Comparison of ENCODE assay signal across 16 cellular contexts in genomic region chr17:78898947-78899346, GRCh38. TPM values are rescaled to one million over a fixed set of nuclear protein-coding genes. Genes with fewer than 3 reads are reported as not detected.
DNase-seq lines count a peak whose midpoint lies in the region; ATAC-seq, FAIRE-seq and TF ChIP-seq lines count a peak whose summit lies in the region.
"Had no signal": no experiment of that assay in that cellular context is flagged by ENCODE, and none has a peak within 500 bp of the region (broad histone marks: within the 10 kb centered on the region; RNA-seq: fewer than 3 reads in every experiment).

No MANE protein-coding gene starts in this region.

- peaks cover 9% of the 10 kb centered on the region for H3K79me1 ChIP-seq in H1 (ENCODE audit: low read depth, low read length)

- H2BK5ac ChIP-seq in H1 (ENCODE audit: low read depth, low read length): no peak overlapping the region

- H3K4me3 Mint-ChIP-seq in mesothelial cell of epicardium: no peak overlapping the region
- peak overlapping the region; percentile 73 for H3K4me3 Mint-ChIP-seq in type B pancreatic cell
- H3K4me3 Mint-ChIP-seq: activated CD8-positive, alpha-beta memory T cell treated with anti-CD3 and anti-CD28 coated beads, Interleukin-2, amount 10 ng/mL, durations not matched to agents 7 days and 5 days; activated naive CD8-positive, alpha-beta T cell treated with anti-CD3 and anti-CD28 coated beads, Interleukin-2, amount 50 U/mL, for 24 hours; natural killer cell treated with Interleukin-12 subunit alpha and Interleukin-12 subunit beta and Interleukin-15 and Interleukin-18, amount 100 ng/mL, for 72 hours had no signal

- no peak overlapping the region for H3K56ac ChIP-seq in H1 (replicated peaks; ENCODE audit: insufficient read length, low read depth, low read length)

- H3K4me3 ChIP-seq in H1 (ENCODE audit: extremely low read depth in 1 of 4, insufficient read depth in 2 of 4, low read depth in 3 of 4, low read length in 4 of 4) (0 out of 8 replicates have a peak overlapping the region, but pooled peaks of 1 of the 4 experiments have one; percentile 8), lower leg skin (ENCODE audit: low read depth, poor library complexity, severe bottlenecking) (no peak overlapping the region)
- H3K4me3 ChIP-seq: prostate gland had no signal

- peaks cover 0 to 3% (median 0%) of the 10 kb centered on the region in 4 experiments; a peak in 1 of 8 replicates for H3K36me3 ChIP-seq in H1 (ENCODE audit: control insufficient read depth in 2 of 4, insufficient read depth in 4 of 4, low read length in 3 of 4)
- H3K36me3 ChIP-seq: prostate gland had no signal

- H4K91ac ChIP-seq in H1 (replicated peaks; ENCODE audit: insufficient read length, low read length): peak overlapping the region; percentile 25

- no peak for FAIRE-seq in H1 (lab: Jason Lieb, UNC)

- no peak overlapping the region for H4K8ac ChIP-seq in H1 (ENCODE audit: extremely low read depth, insufficient read depth, low read length)

- no peak overlapping the region for H2BK20ac ChIP-seq in H1 (ENCODE audit: low read length)

- CTCF ChIA-PET in RWPE1 (lab: Yijun Ruan, JAX): interaction anchor here (0.6 kb wide), 2 partner anchors 35 to 202 kb away, joined by 3 to 6 read pairs; no protein-coding TSS in a partner anchor
- CTCF ChIA-PET in H1 (lab: Charles Lee; ENCODE audit: partially characterized antibody): interaction anchor here (0.8 to 3.3 kb wide), 8 partner anchors 8 to 147 kb away, joined by 3 to 11 read pairs (median 4); no protein-coding TSS in a partner anchor

- no peaks in the 10 kb centered on the region for H3K27me3 ChIP-seq in H1 (replicated peaks in 1 of 4; ENCODE audit: control insufficient read depth in 3 of 4, extremely low read depth in 1 of 4, insufficient read depth in 3 of 4, low read length in 3 of 4)

- H3K36me3 Mint-ChIP-seq in mesothelial cell of epicardium: peaks cover 8% of the 10 kb centered on the region
- peaks cover 10% of the 10 kb centered on the region for H3K36me3 Mint-ChIP-seq in type B pancreatic cell
- H3K36me3 Mint-ChIP-seq: activated CD8-positive, alpha-beta memory T cell treated with anti-CD3 and anti-CD28 coated beads, Interleukin-2, amount 10 ng/mL, durations not matched to agents 7 days and 5 days; natural killer cell treated with Interleukin-12 subunit alpha and Interleukin-12 subunit beta and Interleukin-15 and Interleukin-18, amount 100 ng/mL, for 72 hours had no signal

- no peak overlapping the region for H3K4ac ChIP-seq in H1 (replicated peaks; ENCODE audit: insufficient read length, low read depth, low read length)

- H2BK12ac ChIP-seq in H1 (ENCODE audit: low read depth, low read length): 0 out of 2 replicates have a peak overlapping the region, but pooled peaks have one; percentile 50

- H3K27ac ChIP-seq in RWPE1: peak overlapping the region; percentile 56
- no peak overlapping the region for H3K27ac ChIP-seq in H1 (ENCODE audit: low read depth, low read length)
- H3K27ac ChIP-seq: KMS-11, prostate gland had no signal

- peaks cover 17% of the 10 kb centered on the region for H3K4me1 Mint-ChIP-seq in mesothelial cell of epicardium
- peaks cover 45% of the 10 kb centered on the region for H3K4me1 Mint-ChIP-seq in type B pancreatic cell (ENCODE audit: unreplicated experiment)

- WGBS in H1 (ENCODE audit: extremely low coverage in 1 of 2, insufficient coverage in 1 of 2, insufficient read length in 1 of 2, insufficient replicate concordance in 2 of 2, low coverage in 1 of 2, low lambda C conversion rate in 2 of 2, missing lambda C conversion rate in 1 of 2), 2 experiments: 52% methylated on average over 13 of the region's 13 CpGs; no CpG with 5 or more reads in 1 of the 2 experiments
- WGBS in lower leg skin, 2 donors: 90% methylated on average over 10 to 13 of the region's 13 CpGs

- H3K27me3 Mint-ChIP-seq in mesothelial cell of epicardium (ENCODE audit: low read depth) (no peaks in the 10 kb centered on the region), type B pancreatic cell (no peaks in the 10 kb centered on the region)
- H3K27me3 Mint-ChIP-seq: activated naive CD8-positive, alpha-beta T cell treated with anti-CD3 and anti-CD28 coated beads, Interleukin-2, amount 50 U/mL, for 24 hours; natural killer cell treated with Interleukin-12 subunit alpha and Interleukin-12 subunit beta and Interleukin-15 and Interleukin-18, amount 100 ng/mL, for 72 hours had no signal

- TF ChIP-seq POLR2A in H1 (IDR thresholded peaks at IDR 0.05; ENCODE audit: control extremely low read depth in 1 of 2, low read depth in 2 of 2, low read length in 2 of 2): no peak
- no peak for TF ChIP-seq POLR2A in lower leg skin (IDR thresholded peaks at IDR 0.05)

- POLR2A ChIA-PET in RWPE1 (lab: Yijun Ruan, JAX; ENCODE audit: low non-redundant PET) (no interaction called here), H1 (lab: Charles Lee; ENCODE audit: partially characterized antibody) (interaction anchor here (0.8 to 2.9 kb wide), 4 partner anchors 17 to 25 kb away, joined by 3 to 12 read pairs (median 4); partner anchors contain the start of gene TIMP2)

- no peaks in the 10 kb centered on the region for H3K9me3 ChIP-seq in H1 (ENCODE audit: insufficient read depth in 2 of 2, low read depth in 1 of 2, low read length in 1 of 2)
- H3K9me3 ChIP-seq: prostate gland had no signal

- no peak for DNase-seq in RWPE1 (ENCODE audit: low spot score)
- no peak for DNase-seq in H1 (ENCODE audit: low read depth in 1 of 2, low spot score in 2 of 2)
- no peak for DNase-seq in mesothelial cell of epicardium (ENCODE audit: low spot score in 2 of 2, unreplicated experiment in 2 of 2)
- no peak for DNase-seq in type B pancreatic cell (ENCODE audit: extremely low spot score, unreplicated experiment)
- DNase-seq in lower leg skin (ENCODE audit: low spot score in 2 of 2): no peak
- DNase-seq in NCI-H510A treated with DMSO at 0.1 percent for 48 hours (lab: John Stamatoyannopoulos, UW): no peak
- DNase-seq: activated CD8-positive, alpha-beta memory T cell treated with anti-CD3 and anti-CD28 coated beads, Interleukin-2, amount 10 ng/mL, durations not matched to agents 7 days and 5 days; activated naive CD8-positive, alpha-beta T cell treated with anti-CD3 and anti-CD28 coated beads, Interleukin-2, amount 50 U/mL, for 24 hours; NCI-H1048; NCI-H2081 treated with DMSO at 0.1 percent for 48 hours; stimulated activated CD4-positive, alpha-beta T cell treated with anti-CD3 and anti-CD28 coated beads, Interleukin-4, amount 100 ng/mL, for 4 hours had no signal

- H3K79me2 ChIP-seq in H1 (ENCODE audit: control insufficient read depth in 1 of 2, insufficient read depth in 2 of 2, low read length in 2 of 2): peaks cover 0 to 34% of the 10 kb centered on the region in 2 experiments; a peak in 2 of 4 replicates

- ATAC-seq in HG02610 (IDR thresholded peaks at IDR 0.05; ENCODE audit: unreplicated experiment): no peak
- ATAC-seq: activated CD8-positive, alpha-beta memory T cell treated with anti-CD3 and anti-CD28 coated beads, Interleukin-2, amount 10 ng/mL, durations not matched to agents 7 days and 5 days; activated naive CD8-positive, alpha-beta T cell treated with anti-CD3 and anti-CD28 coated beads, Interleukin-2, amount 50 U/mL, for 24 hours; natural killer cell treated with Interleukin-12 subunit alpha and Interleukin-12 subunit beta and Interleukin-15 and Interleukin-18, amount 100 ng/mL, for 72 hours had no signal

- no peak for TF ChIP-seq EP300 in H1 (IDR thresholded peaks at IDR 0.05; ENCODE audit: borderline replicate concordance in 1 of 2, low read depth in 2 of 2, low read length in 2 of 2)

- peak in 1 of 2 experiments; percentile 28; a peak in 1 of 4 replicates for TF ChIP-seq RAD21 in H1 (IDR thresholded peaks at IDR 0.05 in 1 of 2, conservative IDR thresholded peaks at IDR 0.05 in 1 of 2; ENCODE audit: low read depth in 2 of 2, low read length in 2 of 2)

- H3K27ac Mint-ChIP-seq in mesothelial cell of epicardium (peak overlapping the region; percentile 81), type B pancreatic cell (peak overlapping the region; percentile 99)
- H3K27ac Mint-ChIP-seq: activated CD8-positive, alpha-beta memory T cell treated with anti-CD3 and anti-CD28 coated beads, Interleukin-2, amount 10 ng/mL, durations not matched to agents 7 days and 5 days; activated naive CD8-positive, alpha-beta T cell treated with anti-CD3 and anti-CD28 coated beads, Interleukin-2, amount 50 U/mL, for 24 hours; natural killer cell treated with Interleukin-12 subunit alpha and Interleukin-12 subunit beta and Interleukin-15 and Interleukin-18, amount 100 ng/mL, for 72 hours had no signal

- TF ChIP-seq CTCF in RWPE1 (conservative IDR thresholded peaks at IDR 0.05; ENCODE audit: low read depth) (no peak), H1 (IDR thresholded peaks at IDR 0.05; ENCODE audit: control extremely low read depth in 1 of 3, insufficient read depth in 1 of 3, low read depth in 1 of 3, low read length in 3 of 3) (no peak), mesothelial cell of epicardium (IDR thresholded peaks at IDR 0.05; ENCODE audit: unreplicated experiment) (no peak), type B pancreatic cell (conservative IDR thresholded peaks at IDR 0.05) (no peak), lower leg skin (IDR thresholded peaks at IDR 0.05) (no peak)

- H3K4me1 ChIP-seq in H1 (replicated peaks in 1 of 4; ENCODE audit: control insufficient read depth in 3 of 4, insufficient read depth in 4 of 4, low read length in 3 of 4): peaks cover 4 to 33% (median 18%) of the 10 kb centered on the region in 4 experiments
- H3K4me1 ChIP-seq: prostate gland had no signal

- no peaks in the 10 kb centered on the region for H3K23me2 ChIP-seq in H1 (ENCODE audit: low read depth, low read length)

- intact Hi-C loops in lower leg skin (cut with DNase I; ENCODE audit: low total_unique reads): no loop called here

- H2AFZ ChIP-seq in H1 (ENCODE audit: low read length): no peak overlapping the region

- H2BK120ac ChIP-seq in H1 (replicated peaks; ENCODE audit: low read depth, low read length): no peak overlapping the region

- H3K9me3 Mint-ChIP-seq in mesothelial cell of epicardium: no peaks in the 10 kb centered on the region
- no peaks in the 10 kb centered on the region for H3K9me3 Mint-ChIP-seq in type B pancreatic cell
- H3K9me3 Mint-ChIP-seq: activated naive CD8-positive, alpha-beta T cell treated with anti-CD3 and anti-CD28 coated beads, Interleukin-2, amount 50 U/mL, for 24 hours; natural killer cell treated with Interleukin-12 subunit alpha and Interleukin-12 subunit beta and Interleukin-15 and Interleukin-18, amount 100 ng/mL, for 72 hours had no signal

- no peak overlapping the region for H2AK5ac ChIP-seq in H1 (ENCODE audit: low read depth, low read length)

- peak overlapping the region; percentile 59 for H4K5ac ChIP-seq in H1 (ENCODE audit: insufficient read length, low read depth, low read length)

- H3K9ac ChIP-seq in H1 (replicated peaks in 1 of 4; ENCODE audit: extremely low read depth in 1 of 4, low read depth in 3 of 4, low read length in 3 of 4): peak overlapping the region in 2 of 4 experiments; percentile 36 to 42; a peak in 2 of 7 replicates
- H3K9ac ChIP-seq: KMS-11 had no signal

- no peak overlapping the region for H2BK15ac ChIP-seq in H1 (ENCODE audit: low read length)

- 0 out of 2 replicates have a peak overlapping the region, but pooled peaks have one; percentile 32 for H3K18ac ChIP-seq in H1 (ENCODE audit: extremely low read depth, low read length)

- peaks cover 10 to 16% of the 10 kb centered on the region in 2 experiments for H4K20me1 ChIP-seq in H1 (replicated peaks in 1 of 2; ENCODE audit: control insufficient read depth in 1 of 2, insufficient read depth in 2 of 2, low read length in 2 of 2)

- peak overlapping the region; percentile 9 to 50; a peak in 2 of 4 replicates for H3K4me2 ChIP-seq in H1 (ENCODE audit: insufficient read depth in 1 of 2, low read depth in 2 of 2, low read length in 2 of 2)
- H3K4me2 ChIP-seq: KMS-11 had no signal

- H3K23ac ChIP-seq in H1 (ENCODE audit: insufficient read length): no peak overlapping the region

- no peak overlapping the region for H3K14ac ChIP-seq in H1 (ENCODE audit: insufficient read length)

RNA-seq across cellular contexts. Expression of gene CEP295NL, which starts 4.1 kb away (rescaled TPM):
- 1.4 and 2.0 TPM in 2 replicates for total RNA-seq in H1 (2021; fragmentation: NEBNext Ultra II Directional; extraction: Animal tissue kit (Norgen Biotek cat#: 25700))
- polyA plus RNA-seq in H1 (2011; rRNA removed): 0.05 and 0.06 TPM in 2 replicates
- 0.04 TPM for polyA plus RNA-seq in H1 (2011; cell fraction: cytosol; rRNA removed)
- polyA plus RNA-seq in H1 (2011; cell fraction: nucleus; rRNA removed): 0.29 TPM
- polyA plus RNA-seq in H1 (2012, experiment 1 of 2): 0.28 to 0.64 TPM (median 0.46 TPM) in 4 replicates
- 0.10 TPM for polyA plus RNA-seq in H1 (2012, experiment 2 of 2)
- polyA plus RNA-seq in H1 (2013, experiment 1 of 2): 0.14 TPM
- 0.07 TPM for polyA plus RNA-seq in H1 (2013, experiment 2 of 2)
- polyA minus RNA-seq in H1 (2011; rRNA and poly(A)+ RNA removed): 0.41 and 0.82 TPM in 2 replicates
- 0.51 TPM for polyA minus RNA-seq in H1 (2011; cell fraction: cytosol; rRNA and poly(A)+ RNA removed)
- 1.1 TPM for polyA minus RNA-seq in H1 (2011; cell fraction: nucleus; rRNA and poly(A)+ RNA removed)
- 3.2 to 4.2 TPM (median 3.8 TPM) in 3 replicates for total RNA-seq in mesothelial cell of epicardium
- total RNA-seq in type B pancreatic cell (ENCODE audit: low replicate concordance): 3.8 and 4.4 TPM in 2 replicates
- total RNA-seq in lower leg skin: 1 to 10 TPM; 2.0 to 2.9 (median 2.6) TPM
- total RNA-seq: natural killer cell treated with Interleukin-12 subunit alpha and Interleukin-12 subunit beta and Interleukin-15 and Interleukin-18, amount 100 ng/mL, for 72 hours; RPMI7951 had no signal

RNA-seq across cellular contexts. Expression of gene TIMP2, which starts 26.2 kb away (rescaled TPM):
- total RNA-seq in H1 (2021; fragmentation: NEBNext Ultra II Directional; extraction: Animal tissue kit (Norgen Biotek cat#: 25700)): 42.7 and 43.3 TPM in 2 replicates
- 18.2 and 21.5 TPM in 2 replicates for polyA plus RNA-seq in H1 (2011; rRNA removed)
- 13.1 TPM for polyA plus RNA-seq in H1 (2011; cell fraction: cytosol; rRNA removed)
- 14.3 TPM for polyA plus RNA-seq in H1 (2011; cell fraction: nucleus; rRNA removed)
- polyA plus RNA-seq in H1 (2012, experiment 1 of 2): 37.1 to 40.2 TPM (median 38.3 TPM) in 4 replicates
- polyA plus RNA-seq in H1 (2012, experiment 2 of 2): 38.8 TPM
- polyA plus RNA-seq in H1 (2013, experiment 1 of 2): 36.5 TPM
- 47.3 TPM for polyA plus RNA-seq in H1 (2013, experiment 2 of 2)
- 12.9 and 16.2 TPM in 2 replicates for polyA minus RNA-seq in H1 (2011; rRNA and poly(A)+ RNA removed)
- polyA minus RNA-seq in H1 (2011; cell fraction: cytosol; rRNA and poly(A)+ RNA removed): 14.9 TPM
- polyA minus RNA-seq in H1 (2011; cell fraction: nucleus; rRNA and poly(A)+ RNA removed): 9.5 TPM
- total RNA-seq in mesothelial cell of epicardium: 106 to 109 TPM (median 106 TPM) in 3 replicates
- total RNA-seq in type B pancreatic cell (ENCODE audit: low replicate concordance): 125 and 192 TPM in 2 replicates
- 100 to 1,000 TPM in 2 of 4 donors, 10 to 100 TPM in 2; 69.7 to 203 (median 94.8) TPM for total RNA-seq in lower leg skin

RNA-seq across cellular contexts. Expression of gene USP36, which starts 58.3 kb away (rescaled TPM):
- 65.8 and 67.7 TPM in 2 replicates for total RNA-seq in H1 (2021; fragmentation: NEBNext Ultra II Directional; extraction: Animal tissue kit (Norgen Biotek cat#: 25700))
- polyA plus RNA-seq in H1 (2011; rRNA removed): 40.7 and 44.8 TPM in 2 replicates
- 34.2 TPM for polyA plus RNA-seq in H1 (2011; cell fraction: cytosol; rRNA removed)
- polyA plus RNA-seq in H1 (2011; cell fraction: nucleus; rRNA removed): 90.2 TPM
- polyA plus RNA-seq in H1 (2012, experiment 1 of 2): 52.2 to 59.3 TPM (median 54.9 TPM) in 4 replicates
- polyA plus RNA-seq in H1 (2012, experiment 2 of 2): 42.7 TPM
- polyA plus RNA-seq in H1 (2013, experiment 1 of 2): 43.8 TPM
- 41.9 TPM for polyA plus RNA-seq in H1 (2013, experiment 2 of 2)
- polyA minus RNA-seq in H1 (2011; rRNA and poly(A)+ RNA removed): 63.4 and 70.8 TPM in 2 replicates
- polyA minus RNA-seq in H1 (2011; cell fraction: cytosol; rRNA and poly(A)+ RNA removed): 22.9 TPM
- polyA minus RNA-seq in H1 (2011; cell fraction: nucleus; rRNA and poly(A)+ RNA removed): 49.2 TPM
- total RNA-seq in mesothelial cell of epicardium (62.0 to 63.0 TPM (median 62.5 TPM) in 3 replicates), type B pancreatic cell (ENCODE audit: low replicate concordance) (53.4 and 58.6 TPM in 2 replicates), lower leg skin (10 to 100 TPM; 36.7 to 63.6 (median 45.2) TPM)
